14 cellular contexts compared by ENCODE assay signal in genomic region chr20:60100780-60101179, GRCh38.
DNase-seq lines count a peak whose midpoint lies in the region; ATAC-seq lines count a peak whose summit lies in the region.
"Had no signal": no experiment of that assay in that cellular context is flagged by ENCODE, and none has a peak within 500 bp of the region (broad histone marks: within the 10 kb centered on the region; RNA-seq: fewer than 3 reads in every experiment).

No MANE protein-coding gene starts in this region.

- peak; percentile 62 for ATAC-seq in GM18868 (IDR thresholded peaks at IDR 0.05; ENCODE audit: unreplicated experiment)
- peak; percentile 55 for ATAC-seq in GM21786 (IDR thresholded peaks at IDR 0.05; ENCODE audit: unreplicated experiment)
- ATAC-seq in GM21723 (IDR thresholded peaks at IDR 0.05; ENCODE audit: unreplicated experiment): no peak
- ATAC-seq: heart left ventricle, T-cell had no signal

- peak; percentile 58 for DNase-seq in NCI-H187 treated with DMSO at 0.1 percent for 48 hours (lab: John Stamatoyannopoulos, UW)
- DNase-seq in myocyte (ENCODE audit: low read depth): peak; percentile 27
- DNase-seq in caudate nucleus (lab: John Stamatoyannopoulos, UW): no peak
- no peak for DNase-seq in stimulated activated CD4-positive, alpha-beta T cell treated with anti-CD3 and anti-CD28 coated beads, Interleukin-4, amount 100 ng/mL, for 4 hours
- DNase-seq: DMS 273 treated with DMSO at 0.1 percent for 48 hours; heart left ventricle; IMR-90; stimulated activated naive CD4-positive, alpha-beta T cell; T-cell; WERI-Rb-1 had no signal

- H3K27ac ChIP-seq in caudate nucleus (ENCODE audit: low read depth, low read length): no peak overlapping the region
- H3K27ac ChIP-seq: heart left ventricle, tibial nerve, WERI-Rb-1 had no signal

Comparison
In these comparisons a context has a peak if more than half of its experiments do, and no peak if none do; other contexts are left out.
1. DNase-seq: peak in NCI-H187 treated with DMSO at 0.1 percent for 48 hours (single experiment) and myocyte (single experiment); none in caudate nucleus (0 of 61) and stimulated activated CD4-positive, alpha-beta T cell treated with anti-CD3 and anti-CD28 coated beads, Interleukin-4, amount 100 ng/mL, for 4 hours (0 of 2).